Comparison of ENCODE assay signal across 8 cellular contexts in genomic region chr18:11980555-11981382, GRCh38. TPM values are rescaled to one million over a fixed set of nuclear protein-coding genes. Genes with fewer than 3 reads are reported as not detected.
A peak's percentile ranks its signal among the peaks of the same experiment; 100 is the strongest.
DNase-seq lines count a peak whose midpoint lies in the region; ATAC-seq and TF ChIP-seq lines count a peak whose summit lies in the region.

No MANE protein-coding gene starts in this region.

- H3K36me3 Mint-ChIP-seq in activated CD4-positive, alpha-beta T cell treated with anti-CD3 and anti-CD28 coated beads, Interleukin-2, amount 10 ng/mL, durations not matched to agents 24 days and 14 days (ENCODE audit: low read depth) = no peaks in the 10 kb centered on the region

- TF ChIP-seq CTCF in BJ (IDR thresholded peaks at IDR 0.05; ENCODE audit: insufficient read depth, low read depth, low read length) = peak; percentile 36; the same call in 1 of the 2 replicates
- TF ChIP-seq CTCF in coronary artery (IDR thresholded peaks at IDR 0.05) = no peak

- H3K4me3 ChIP-seq in BJ (ENCODE audit: low read depth, low read length) = peak overlapping the region; percentile 82
- peak overlapping the region; percentile 89 for H3K4me3 ChIP-seq in coronary artery

- no peaks in the 10 kb centered on the region for H3K27me3 ChIP-seq in BJ (ENCODE audit: control insufficient read depth, insufficient read depth, low read length)

- H3K9me3 Mint-ChIP-seq in activated CD4-positive, alpha-beta T cell treated with anti-CD3 and anti-CD28 coated beads, Interleukin-2, amount 10 ng/mL, durations not matched to agents 24 days and 14 days = no peaks in the 10 kb centered on the region

- DNase-seq in BJ (ENCODE audit: low read depth) (peak; percentile 92), GM19238 (ENCODE audit: insufficient read length, low spot score) (peak; percentile 96), NCI-H510A treated with DMSO at 0.1 percent for 48 hours (lab: John Stamatoyannopoulos, UW) (peak; percentile 87), coronary artery (ENCODE audit: low spot score) (peak; percentile 99), left kidney (ENCODE audit: low read depth, low spot score) (peak; percentile 99)
- DNase-seq in activated CD4-positive, alpha-beta T cell treated with anti-CD3 and anti-CD28 coated beads, Interleukin-2, amount 10 ng/mL, durations not matched to agents 24 days and 14 days = peak; percentile 99
- peak; percentile 99 for DNase-seq in stimulated activated CD4-positive, alpha-beta T cell treated with anti-CD3 and anti-CD28 coated beads, Interleukin-1b, Interleukin-23, amount 100 ng/mL, for 48 hours

- H3K4me3 Mint-ChIP-seq in activated CD4-positive, alpha-beta T cell treated with anti-CD3 and anti-CD28 coated beads, Interleukin-2, amount 10 ng/mL, durations not matched to agents 24 days and 14 days = peak overlapping the region; percentile 91

- peak overlapping the region; percentile 95 to 97 for H3K27ac ChIP-seq in coronary artery

- intact Hi-C loops in activated CD4-positive, alpha-beta T cell treated with anti-CD3 and anti-CD28 coated beads, Interleukin-2, amount 10 ng/mL, durations not matched to agents 24 days and 14 days (cut with micrococcal nuclease) = loop anchor here (1.0 to 5.0 kb wide), 6 partner anchors 33 to 967 kb away; partner anchors contain the start of genes AFG3L2, CHMP1B, MPPE1 and SEH1L

- no peaks in the 10 kb centered on the region for H3K36me3 ChIP-seq in BJ (ENCODE audit: control insufficient read depth, insufficient read depth, low read length)

- peak overlapping the region; percentile 89 for H3K27ac Mint-ChIP-seq in activated CD4-positive, alpha-beta T cell treated with anti-CD3 and anti-CD28 coated beads, Interleukin-2, amount 10 ng/mL, durations not matched to agents 24 days and 14 days

- ATAC-seq in HG03439 (IDR thresholded peaks at IDR 0.05; ENCODE audit: unreplicated experiment) = peak; percentile 92

- POLR2A ChIA-PET in BJ (lab: Charles Lee) = interaction anchor here (0.6 to 1.5 kb wide), 4 partner anchors 17 to 32 kb away, joined by 3 to 14 read pairs (median 5); no protein-coding TSS in a partner anchor

- H3K27me3 Mint-ChIP-seq in activated CD4-positive, alpha-beta T cell treated with anti-CD3 and anti-CD28 coated beads, Interleukin-2, amount 10 ng/mL, durations not matched to agents 24 days and 14 days = peaks cover 10% of the 10 kb centered on the region

- peaks cover 17% of the 10 kb centered on the region for H3K4me1 Mint-ChIP-seq in activated CD4-positive, alpha-beta T cell treated with anti-CD3 and anti-CD28 coated beads, Interleukin-2, amount 10 ng/mL, durations not matched to agents 24 days and 14 days

- CTCF ChIA-PET in BJ (lab: Yijun Ruan, JAX) = interaction anchor here (1.6 to 2.5 kb wide), 5 partner anchors 12 to 58 kb away, joined by 3 to 10 read pairs (median 6); no protein-coding TSS in a partner anchor

RNA-seq across cellular contexts. Expression of gene IMPA2, which starts 0.5 kb away (rescaled TPM):
- polyA plus RNA-seq in BJ (2011; rRNA removed) = 13.4 and 22.8 TPM in 2 replicates
- 16.7 and 17.4 TPM in 2 replicates for polyA minus RNA-seq in BJ (2011; rRNA and poly(A)+ RNA removed)
- total RNA-seq in activated CD4-positive, alpha-beta T cell treated with anti-CD3 and anti-CD28 coated beads, Interleukin-2, amount 10 ng/mL, durations not matched to agents 24 days and 14 days = 18.8 and 20.1 TPM in 2 replicates

Comparison
In these comparisons a context has a peak if more than half of its experiments do, and no peak if none do; other contexts are left out.
1. Peak in every context shown above with its lines: DNase-seq, ATAC-seq, H3K4me3 ChIP-seq and H3K27ac ChIP-seq.